ENCODE assay signal across 25 cellular contexts in genomic region chr9:138003485-138004190, GRCh38.
"Had no signal": no experiment of that assay in that cellular context is flagged by ENCODE, and none has a peak within 500 bp of the region (broad histone marks: within the 10 kb centered on the region; RNA-seq: fewer than 3 reads in every experiment).

No MANE protein-coding gene starts in this region.

- H3K27ac ChIP-seq: brain microvascular endothelial cell, cardiac muscle cell had no signal

- H3K27ac Mint-ChIP-seq: activated B cell treated with CpG ODN at 0.5 μM for 24 hours; activated CD4-positive, alpha-beta T cell treated with anti-CD3 and anti-CD28 coated beads, Interleukin-2, amount 10 ng/mL, durations not matched to agents 24 days and 14 days; activated CD8-positive, alpha-beta memory T cell treated with anti-CD3 and anti-CD28 coated beads, Interleukin-2, amount 10 ng/mL, durations not matched to agents 7 days and 5 days; activated naive CD4-positive, alpha-beta T cell treated with anti-CD3 and anti-CD28 coated beads, Interleukin-2, amount 10 ng/mL, durations not matched to agents 7 days and 5 days; activated naive CD8-positive, alpha-beta T cell treated with anti-CD3 and anti-CD28 coated beads for 36 hours; activated T-cell treated with anti-CD3 and anti-CD28 coated beads, Interleukin-2, amount 50 U/mL, for 24 hours; activated T-helper 1 cell treated with anti-CD3 and anti-CD28 coated beads, Interleukin-12 subunit alpha, Interleukin-12 subunit beta, Interleukin-2, Interleukin-4 antibody, amounts not matched to agents 30 ng/mL and 10 ng/mL and 1 ng/mL, durations not matched to agents 14 hours and 24 hours and 36 hours; T-cell had no signal

- H3K36me3 ChIP-seq: brain microvascular endothelial cell, cardiac muscle cell had no signal

- FAIRE-seq: RCC 7860, TTC549 had no signal

- ATAC-seq: activated CD8-positive, alpha-beta memory T cell treated with anti-CD3 and anti-CD28 coated beads, Interleukin-2, amount 10 ng/mL, durations not matched to agents 7 days and 5 days; T-cell had no signal

- H3K9me3 Mint-ChIP-seq: activated B cell treated with CpG ODN at 0.5 μM for 24 hours; activated CD4-positive, alpha-beta T cell treated with anti-CD3 and anti-CD28 coated beads, Interleukin-2, amount 10 ng/mL, durations not matched to agents 24 days and 14 days; activated naive CD4-positive, alpha-beta T cell treated with anti-CD3 and anti-CD28 coated beads, Interleukin-2, amount 10 ng/mL, durations not matched to agents 7 days and 5 days; activated naive CD8-positive, alpha-beta T cell treated with anti-CD3 and anti-CD28 coated beads for 36 hours; activated T-cell treated with anti-CD3 and anti-CD28 coated beads, Interleukin-2, amount 50 U/mL, for 24 hours; activated T-helper 1 cell treated with anti-CD3 and anti-CD28 coated beads, Interleukin-12 subunit alpha, Interleukin-12 subunit beta, Interleukin-2, Interleukin-4 antibody, amounts not matched to agents 30 ng/mL and 10 ng/mL and 1 ng/mL, durations not matched to agents 14 hours and 24 hours and 36 hours; T-cell had no signal

- H3K27me3 ChIP-seq: brain microvascular endothelial cell, cardiac muscle cell had no signal

- DNase-seq: activated B cell treated with CpG ODN at 0.5 μM for 24 hours; activated CD4-positive, alpha-beta T cell treated with anti-CD3 and anti-CD28 coated beads for 1 hour; activated CD4-positive, alpha-beta T cell treated with anti-CD3 and anti-CD28 coated beads, Interleukin-2, amount 10 ng/mL, durations not matched to agents 24 days and 14 days; activated CD4-positive, alpha-beta T cell treated with anti-CD3 and anti-CD28 coated beads, Interleukin-2, amount 50 U/mL, for 48 hours; activated CD8-positive, alpha-beta memory T cell treated with anti-CD3 and anti-CD28 coated beads, Interleukin-2, amount 10 ng/mL, durations not matched to agents 7 days and 5 days; activated gamma-delta T cell; activated naive CD4-positive, alpha-beta T cell treated with anti-CD3 and anti-CD28 coated beads, Interleukin-2, amount 10 ng/mL, durations not matched to agents 7 days and 5 days; activated naive CD8-positive, alpha-beta T cell treated with anti-CD3 and anti-CD28 coated beads for 36 hours; activated T-cell treated with anti-CD3 and anti-CD28 coated beads, Interleukin-2, amount 50 U/mL, for 24 hours; brain microvascular endothelial cell; Kasumi-1; NCI-H1048; NCI-H146; NCI-H187 treated with DMSO at 0.1 percent for 48 hours; NCI-H2081 treated with DMSO at 0.1 percent for 48 hours; NCI-H446; NCI-H524; SIG-M5; T-helper 2 cell; T1000 had no signal

- H3K4me3 ChIP-seq: cardiac muscle cell had no signal

- H3K4me1 Mint-ChIP-seq: activated B cell treated with CpG ODN at 0.5 μM for 24 hours; activated CD4-positive, alpha-beta T cell treated with anti-CD3 and anti-CD28 coated beads, Interleukin-2, amount 10 ng/mL, durations not matched to agents 24 days and 14 days; activated CD8-positive, alpha-beta memory T cell treated with anti-CD3 and anti-CD28 coated beads, Interleukin-2, amount 10 ng/mL, durations not matched to agents 7 days and 5 days; activated naive CD4-positive, alpha-beta T cell treated with anti-CD3 and anti-CD28 coated beads, Interleukin-2, amount 10 ng/mL, durations not matched to agents 7 days and 5 days; activated naive CD8-positive, alpha-beta T cell treated with anti-CD3 and anti-CD28 coated beads for 36 hours; T-cell had no signal

- H3K36me3 Mint-ChIP-seq: activated CD8-positive, alpha-beta memory T cell treated with anti-CD3 and anti-CD28 coated beads, Interleukin-2, amount 10 ng/mL, durations not matched to agents 7 days and 5 days; activated naive CD4-positive, alpha-beta T cell treated with anti-CD3 and anti-CD28 coated beads, Interleukin-2, amount 10 ng/mL, durations not matched to agents 7 days and 5 days; activated naive CD8-positive, alpha-beta T cell treated with anti-CD3 and anti-CD28 coated beads for 36 hours; T-cell had no signal

- H3K4me3 Mint-ChIP-seq: activated B cell treated with CpG ODN at 0.5 μM for 24 hours; activated CD4-positive, alpha-beta T cell treated with anti-CD3 and anti-CD28 coated beads, Interleukin-2, amount 10 ng/mL, durations not matched to agents 24 days and 14 days; activated CD8-positive, alpha-beta memory T cell treated with anti-CD3 and anti-CD28 coated beads, Interleukin-2, amount 10 ng/mL, durations not matched to agents 7 days and 5 days; activated naive CD4-positive, alpha-beta T cell treated with anti-CD3 and anti-CD28 coated beads, Interleukin-2, amount 10 ng/mL, durations not matched to agents 7 days and 5 days; activated naive CD8-positive, alpha-beta T cell treated with anti-CD3 and anti-CD28 coated beads for 36 hours; activated T-cell treated with anti-CD3 and anti-CD28 coated beads, Interleukin-2, amount 50 U/mL, for 24 hours; activated T-helper 1 cell treated with anti-CD3 and anti-CD28 coated beads, Interleukin-12 subunit alpha, Interleukin-12 subunit beta, Interleukin-2, Interleukin-4 antibody, amounts not matched to agents 30 ng/mL and 10 ng/mL and 1 ng/mL, durations not matched to agents 14 hours and 24 hours and 36 hours; T-cell had no signal

- H3K27me3 Mint-ChIP-seq: activated T-cell treated with anti-CD3 and anti-CD28 coated beads, Interleukin-2, amount 50 U/mL, for 24 hours had no signal
